In the genomic region with DNA sequence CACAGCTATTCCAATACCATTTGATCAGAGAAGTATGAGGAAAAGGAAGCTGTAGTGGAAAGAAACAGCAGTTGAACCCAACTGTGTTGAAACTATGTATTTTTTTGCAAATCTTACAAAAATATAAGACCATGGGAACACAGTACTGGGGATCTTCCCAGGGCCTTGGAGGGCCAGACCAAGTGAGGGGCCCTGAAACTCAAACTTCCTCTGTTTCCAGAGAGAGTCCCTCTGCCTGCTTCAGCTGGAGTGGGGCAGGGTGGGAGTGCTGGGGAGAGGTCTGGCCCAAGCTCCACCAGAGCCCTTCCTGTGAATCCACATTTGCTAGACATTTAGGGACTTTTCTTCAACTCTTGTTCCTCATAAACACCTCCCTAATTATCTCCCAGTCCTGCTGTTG, we compare ENCODE assay signal across 28 cellular contexts.
"Had no signal": no experiment of that assay in that cellular context is flagged by ENCODE, and none has a peak within 500 bp of the region (broad histone marks: within the 10 kb centered on the region; RNA-seq: fewer than 3 reads in every experiment).

No MANE protein-coding gene starts in this region.

- H3K4me3 Mint-ChIP-seq: naive thymus-derived CD8-positive, alpha-beta T cell; nephron; neural crest cell; stimulated activated naive CD8-positive, alpha-beta T cell treated with anti-CD3 and anti-CD28 coated beads, Interleukin-15, Interleukin-2, amounts not matched to agents 100 ng/mL and 50 ng/mL, for 24 hours had no signal

- H3K27ac Mint-ChIP-seq: nephron; progenitor cell of endocrine pancreas; stimulated activated naive CD8-positive, alpha-beta T cell treated with anti-CD3 and anti-CD28 coated beads, Interleukin-15, Interleukin-2, amounts not matched to agents 100 ng/mL and 50 ng/mL, for 24 hours had no signal

- H3K4me1 ChIP-seq: heart right ventricle, left ventricle myocardium inferior, right atrium auricular region, suprapubic skin, tibial artery, upper lobe of right lung had no signal

- H3K27ac ChIP-seq: heart right ventricle, hepatocyte, left ventricle myocardium inferior, neutrophil, ovary, right atrium auricular region, skin epidermis, suprapubic skin, thoracic aorta, tibial artery, upper lobe of right lung had no signal

- ATAC-seq: heart right ventricle; naive thymus-derived CD8-positive, alpha-beta T cell; sciatic nerve; upper lobe of right lung had no signal

- H3K4me2 ChIP-seq: hepatocyte had no signal

- H3K4me1 Mint-ChIP-seq: nephron, neural crest cell had no signal

- H3K79me2 ChIP-seq: hepatocyte had no signal

- H2AFZ ChIP-seq: hepatocyte had no signal

- DNase-seq: heart right ventricle; islet precursor cell; left ventricle myocardium inferior; midbrain; naive thymus-derived CD8-positive, alpha-beta T cell; occipital lobe; ovary; stimulated activated CD4-positive, alpha-beta T cell treated with anti-CD3 and anti-CD28 coated beads, Interleukin-12 subunit alpha, Interleukin-12 subunit beta, amount 100 ng/mL, for 4 hours; stimulated activated CD4-positive, alpha-beta T cell treated with anti-CD3 and anti-CD28 coated beads, Interleukin-15, amount 100 ng/mL, for 24 hours; stimulated activated CD4-positive, alpha-beta T cell treated with anti-CD3 and anti-CD28 coated beads, Interleukin-2, amount 100 ng/mL, for 24 hours; stimulated activated CD4-positive, alpha-beta T cell treated with anti-CD3 and anti-CD28 coated beads, Interleukin-4, amount 100 ng/mL, for 1 hour; stimulated activated naive CD4-positive, alpha-beta T cell; tibial artery; trophoblast cell; upper lobe of right lung had no signal

- H3K27me3 ChIP-seq: heart right ventricle, hepatocyte, neutrophil, ovary, right atrium auricular region, suprapubic skin, tibial artery, upper lobe of right lung had no signal

- H3K4me3 ChIP-seq: heart right ventricle, hepatocyte, left ventricle myocardium inferior, lung, ovary, right atrium auricular region, skin epidermis, suprapubic skin, thoracic aorta, tibial artery, upper lobe of right lung had no signal

- FAIRE-seq: urothelium cell line had no signal

- H3K9me3 Mint-ChIP-seq: neural crest cell had no signal

- H3K27me3 Mint-ChIP-seq: naive thymus-derived CD8-positive, alpha-beta T cell; progenitor cell of endocrine pancreas; stimulated activated naive CD8-positive, alpha-beta T cell treated with anti-CD3 and anti-CD28 coated beads, Interleukin-15, Interleukin-2, amounts not matched to agents 100 ng/mL and 50 ng/mL, for 24 hours had no signal

- H3K36me3 ChIP-seq: left ventricle myocardium inferior, neutrophil, ovary, right atrium auricular region, thoracic aorta, tibial artery, upper lobe of right lung had no signal

- H3K9me3 ChIP-seq: heart right ventricle, left ventricle myocardium inferior, neutrophil, ovary, right atrium auricular region, suprapubic skin, thoracic aorta, tibial artery, upper lobe of right lung had no signal
